7 cellular contexts compared by ENCODE assay signal in genomic region chr6:29589423-29590048, GRCh38.
DNase-seq lines count a peak whose midpoint lies in the region; ATAC-seq and TF ChIP-seq lines count a peak whose summit lies in the region.

No MANE protein-coding gene starts in this region.

- no peak overlapping the region for H2AFZ ChIP-seq in KMS-11 (ENCODE audit: low read depth)

- H3K4me2 ChIP-seq in KMS-11, result no peak overlapping the region

- no peak overlapping the region for H3K4me3 ChIP-seq in KMS-11 (IDR thresholded peaks at IDR 0.05; ENCODE audit: insufficient read depth, low read depth, low read length)
- H3K4me3 ChIP-seq in astrocyte of the cerebellum (ENCODE audit: low read depth, low read length), result no peak overlapping the region

- no peaks in the 10 kb centered on the region for H4K20me1 ChIP-seq in KMS-11 (ENCODE audit: insufficient read depth)

- no peaks in the 10 kb centered on the region for H3K27me3 ChIP-seq in KMS-11 (ENCODE audit: insufficient read depth, low read depth)

- no peaks in the 10 kb centered on the region for H3K4me1 ChIP-seq in KMS-11 (ENCODE audit: low read depth, poor library complexity, severe bottlenecking)

- no peak overlapping the region for H3K27ac ChIP-seq in KMS-11

- no peak overlapping the region for H3K9ac ChIP-seq in KMS-11

- ATAC-seq in GM19324 (IDR thresholded peaks at IDR 0.05; ENCODE audit: low FRiP score, unreplicated experiment), result no peak

- no peaks in the 10 kb centered on the region for H3K79me2 ChIP-seq in KMS-11 (ENCODE audit: insufficient read depth, low read depth)

- DNase-seq in T-helper 2 cell (peak in 4 of 5 experiments; percentile 13 to 52 (median 28)), astrocyte of the cerebellum (ENCODE audit: low read depth) (peak; percentile 16), iPS-NIHi11 (ENCODE audit: low spot score) (peak; percentile 61)
- DNase-seq in stimulated activated CD4-positive, alpha-beta T cell treated with anti-CD3 and anti-CD28 coated beads, Interleukin-15, amount 100 ng/mL, for 24 hours, result peak; percentile 59

- TF ChIP-seq CTCF in GM12801 (IDR thresholded peaks at IDR 0.05; ENCODE audit: extremely low read depth, insufficient read length), result peak; percentile 93
- peak; percentile 98 for TF ChIP-seq CTCF in KMS-11 (conservative IDR thresholded peaks at IDR 0.05; ENCODE audit: low read depth, low read length)
- TF ChIP-seq CTCF in astrocyte of the cerebellum (IDR thresholded peaks at IDR 0.05; ENCODE audit: low read depth, low read length, missing control alignments), result peak; percentile 96

- in situ Hi-C loops in astrocyte of the cerebellum (cut with HindIII; ENCODE audit: low sequenced_read_pairs), result no loop called here

- no peaks in the 10 kb centered on the region for H3K36me3 ChIP-seq in KMS-11 (ENCODE audit: insufficient read depth)
